ENCODE assay signal across 1 cellular context in the genomic region with DNA sequence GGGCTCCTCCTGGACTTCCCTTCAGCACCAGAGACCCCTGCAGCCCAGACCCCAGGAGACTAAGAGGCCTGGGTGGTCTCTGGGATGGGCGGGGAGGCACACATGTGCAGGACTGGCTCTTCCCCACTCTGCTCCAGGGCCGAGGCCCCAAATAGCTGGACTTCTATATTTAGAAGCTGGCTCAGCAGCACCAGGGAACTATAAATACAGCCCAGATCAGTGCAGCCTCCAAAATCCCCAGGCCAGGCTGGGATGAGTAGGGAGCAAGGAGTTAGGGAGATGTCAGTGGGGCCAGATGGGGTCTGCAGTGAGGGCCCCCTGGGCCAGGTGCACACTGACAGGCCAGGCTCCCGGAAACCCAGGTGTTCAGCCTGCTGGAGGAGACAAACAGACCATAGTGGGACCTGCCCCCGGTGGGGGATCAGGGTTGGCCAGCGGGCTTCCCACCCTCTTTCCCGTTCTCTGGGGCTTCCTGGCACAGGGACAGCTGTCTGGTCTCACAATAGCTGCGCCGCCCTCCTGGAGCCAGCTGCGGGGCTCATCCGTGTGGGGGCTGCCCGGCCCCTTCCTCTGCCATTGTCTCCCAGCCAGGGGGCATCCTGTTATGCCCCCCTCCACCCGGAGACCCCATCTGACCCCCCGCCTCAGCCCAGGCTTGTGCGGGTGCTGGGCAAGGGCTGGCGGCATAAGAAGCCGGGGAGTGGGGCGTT.
TF ChIP-seq lines count a peak whose summit lies in the region.

No MANE protein-coding gene starts in this region.

TF ChIP-seq in GM23338, 12 proteins besides CTCF, POLR2A, EP300 and RAD21 (continued from another document):
- TF ChIP-seq, protein P1, sequence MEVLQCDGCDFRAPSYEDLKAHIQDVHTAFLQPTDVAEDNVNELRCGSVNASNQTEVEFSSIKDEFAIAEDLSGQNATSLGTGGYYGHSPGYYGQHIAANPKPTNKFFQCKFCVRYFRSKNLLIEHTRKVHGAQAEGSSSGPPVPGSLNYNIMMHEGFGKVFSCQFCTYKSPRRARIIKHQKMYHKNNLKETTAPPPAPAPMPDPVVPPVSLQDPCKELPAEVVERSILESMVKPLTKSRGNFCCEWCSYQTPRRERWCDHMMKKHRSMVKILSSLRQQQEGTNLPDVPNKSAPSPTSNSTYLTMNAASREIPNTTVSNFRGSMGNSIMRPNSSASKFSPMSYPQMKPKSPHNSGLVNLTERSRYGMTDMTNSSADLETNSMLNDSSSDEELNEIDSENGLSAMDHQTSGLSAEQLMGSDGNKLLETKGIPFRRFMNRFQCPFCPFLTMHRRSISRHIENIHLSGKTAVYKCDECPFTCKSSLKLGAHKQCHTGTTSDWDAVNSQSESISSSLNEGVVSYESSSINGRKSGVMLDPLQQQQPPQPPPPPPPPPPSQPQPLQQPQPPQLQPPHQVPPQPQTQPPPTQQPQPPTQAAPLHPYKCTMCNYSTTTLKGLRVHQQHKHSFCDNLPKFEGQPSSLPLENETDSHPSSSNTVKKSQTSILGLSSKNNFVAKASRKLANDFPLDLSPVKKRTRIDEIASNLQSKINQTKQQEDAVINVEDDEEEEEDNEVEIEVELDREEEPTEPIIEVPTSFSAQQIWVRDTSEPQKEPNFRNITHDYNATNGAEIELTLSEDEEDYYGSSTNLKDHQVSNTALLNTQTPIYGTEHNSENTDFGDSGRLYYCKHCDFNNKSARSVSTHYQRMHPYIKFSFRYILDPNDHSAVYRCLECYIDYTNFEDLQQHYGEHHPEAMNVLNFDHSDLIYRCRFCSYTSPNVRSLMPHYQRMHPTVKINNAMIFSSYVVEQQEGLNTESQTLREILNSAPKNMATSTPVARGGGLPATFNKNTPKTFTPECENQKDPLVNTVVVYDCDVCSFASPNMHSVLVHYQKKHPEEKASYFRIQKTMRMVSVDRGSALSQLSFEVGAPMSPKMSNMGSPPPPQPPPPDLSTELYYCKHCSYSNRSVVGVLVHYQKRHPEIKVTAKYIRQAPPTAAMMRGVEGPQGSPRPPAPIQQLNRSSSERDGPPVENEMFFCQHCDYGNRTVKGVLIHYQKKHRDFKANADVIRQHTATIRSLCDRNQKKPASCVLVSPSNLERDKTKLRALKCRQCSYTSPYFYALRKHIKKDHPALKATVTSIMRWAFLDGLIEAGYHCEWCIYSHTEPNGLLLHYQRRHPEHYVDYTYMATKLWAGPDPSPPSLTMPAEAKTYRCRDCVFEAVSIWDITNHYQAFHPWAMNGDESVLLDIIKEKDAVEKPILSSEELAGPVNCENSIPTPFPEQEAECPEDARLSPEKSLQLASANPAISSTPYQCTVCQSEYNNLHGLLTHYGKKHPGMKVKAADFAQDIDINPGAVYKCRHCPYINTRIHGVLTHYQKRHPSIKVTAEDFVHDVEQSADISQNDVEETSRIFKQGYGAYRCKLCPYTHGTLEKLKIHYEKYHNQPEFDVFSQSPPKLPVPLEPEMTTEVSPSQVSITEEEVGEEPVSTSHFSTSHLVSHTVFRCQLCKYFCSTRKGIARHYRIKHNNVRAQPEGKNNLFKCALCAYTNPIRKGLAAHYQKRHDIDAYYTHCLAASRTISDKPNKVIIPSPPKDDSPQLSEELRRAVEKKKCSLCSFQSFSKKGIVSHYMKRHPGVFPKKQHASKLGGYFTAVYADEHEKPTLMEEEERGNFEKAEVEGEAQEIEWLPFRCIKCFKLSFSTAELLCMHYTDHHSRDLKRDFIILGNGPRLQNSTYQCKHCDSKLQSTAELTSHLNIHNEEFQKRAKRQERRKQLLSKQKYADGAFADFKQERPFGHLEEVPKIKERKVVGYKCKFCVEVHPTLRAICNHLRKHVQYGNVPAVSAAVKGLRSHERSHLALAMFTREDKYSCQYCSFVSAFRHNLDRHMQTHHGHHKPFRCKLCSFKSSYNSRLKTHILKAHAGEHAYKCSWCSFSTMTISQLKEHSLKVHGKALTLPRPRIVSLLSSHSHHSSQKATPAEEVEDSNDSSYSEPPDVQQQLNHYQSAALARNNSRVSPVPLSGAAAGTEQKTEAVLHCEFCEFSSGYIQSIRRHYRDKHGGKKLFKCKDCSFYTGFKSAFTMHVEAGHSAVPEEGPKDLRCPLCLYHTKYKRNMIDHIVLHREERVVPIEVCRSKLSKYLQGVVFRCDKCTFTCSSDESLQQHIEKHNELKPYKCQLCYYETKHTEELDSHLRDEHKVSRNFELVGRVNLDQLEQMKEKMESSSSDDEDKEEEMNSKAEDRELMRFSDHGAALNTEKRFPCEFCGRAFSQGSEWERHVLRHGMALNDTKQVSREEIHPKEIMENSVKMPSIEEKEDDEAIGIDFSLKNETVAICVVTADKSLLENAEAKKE (CRISPR knock-in tag; IDR thresholded peaks at IDR 0.05) = no peak
- TF ChIP-seq, protein P2, sequence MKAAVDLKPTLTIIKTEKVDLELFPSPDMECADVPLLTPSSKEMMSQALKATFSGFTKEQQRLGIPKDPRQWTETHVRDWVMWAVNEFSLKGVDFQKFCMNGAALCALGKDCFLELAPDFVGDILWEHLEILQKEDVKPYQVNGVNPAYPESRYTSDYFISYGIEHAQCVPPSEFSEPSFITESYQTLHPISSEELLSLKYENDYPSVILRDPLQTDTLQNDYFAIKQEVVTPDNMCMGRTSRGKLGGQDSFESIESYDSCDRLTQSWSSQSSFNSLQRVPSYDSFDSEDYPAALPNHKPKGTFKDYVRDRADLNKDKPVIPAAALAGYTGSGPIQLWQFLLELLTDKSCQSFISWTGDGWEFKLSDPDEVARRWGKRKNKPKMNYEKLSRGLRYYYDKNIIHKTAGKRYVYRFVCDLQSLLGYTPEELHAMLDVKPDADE (IDR thresholded peaks at IDR 0.05) = no peak
- TF ChIP-seq STAT1 (IDR thresholded peaks at IDR 0.05; ENCODE audit: unreplicated experiment) (no peak), NANOG (IDR thresholded peaks at IDR 0.05; ENCODE audit: borderline replicate concordance) (no peak), EZH2 (IDR thresholded peaks at IDR 0.05; ENCODE audit: low read depth, unreplicated experiment) (no peak)
